Comparison of ENCODE assay signal across 10 cellular contexts in genomic region chr9:107274096-107274495, GRCh38. TPM values are rescaled to one million over a fixed set of nuclear protein-coding genes. Genes with fewer than 3 reads are reported as not detected.
DNase-seq lines count a peak whose midpoint lies in the region; ATAC-seq, FAIRE-seq and TF ChIP-seq lines count a peak whose summit lies in the region.
"Had no signal": no experiment of that assay in that cellular context is flagged by ENCODE, and none has a peak within 500 bp of the region (broad histone marks: within the 10 kb centered on the region; RNA-seq: fewer than 3 reads in every experiment).

No MANE protein-coding gene starts in this region.

- H3K4me1 ChIP-seq in OCI-LY7 (ENCODE audit: insufficient read depth, low read length, poor library complexity, severe bottlenecking): no peaks in the 10 kb centered on the region
- H3K4me1 ChIP-seq in keratinocyte (ENCODE audit: control insufficient read depth, extremely low read depth, insufficient read depth, low read length): peaks cover 18% of the 10 kb centered on the region

- POLR2A ChIA-PET in OCI-LY7 (lab: Charles Lee): interaction anchor here (1.0 to 1.3 kb wide), 2 partner anchors 12 to 13 kb away, joined by 4 read pairs; no protein-coding TSS in a partner anchor

- H3K79me2 ChIP-seq in OCI-LY7 (ENCODE audit: insufficient read depth, low read depth, low read length): no peaks in the 10 kb centered on the region
- no peaks in the 10 kb centered on the region for H3K79me2 ChIP-seq in keratinocyte (ENCODE audit: control insufficient read depth, insufficient read depth, low read length)

- H3K9me2 ChIP-seq in OCI-LY7 (ENCODE audit: insufficient read depth, low read length): no peaks in the 10 kb centered on the region

- dilution Hi-C loops in keratinocyte (cut with MboI; ENCODE audit: extremely low pct_ligation_motif_present, low sequenced_read_pairs): no loop called here

- H4K20me1 ChIP-seq in OCI-LY7 (ENCODE audit: insufficient read depth, low read length) (no peaks in the 10 kb centered on the region), keratinocyte (ENCODE audit: control insufficient read depth, extremely low read depth, insufficient read depth, low read length) (no peaks in the 10 kb centered on the region)

- DNase-seq in OCI-LY7 (ENCODE audit: low spot score) (no peak), keratinocyte (ENCODE audit: low read depth, low spot score) (no peak), SHP77 treated with DMSO at 0.1 percent for 48 hours (lab: John Stamatoyannopoulos, UW) (no peak), NCI-H2081 treated with DMSO at 0.1 percent for 48 hours (lab: John Stamatoyannopoulos, UW) (no peak), lower leg skin (ENCODE audit: low spot score in 2 of 2) (no peak), pons (ENCODE audit: low spot score) (no peak)
- DNase-seq: GOT3 had no signal

- H2AFZ ChIP-seq in OCI-LY7 (ENCODE audit: low read length) (no peak overlapping the region), keratinocyte (ENCODE audit: control insufficient read depth, low read length) (no peak overlapping the region)

- no peak overlapping the region for H3K9ac ChIP-seq in keratinocyte (ENCODE audit: control insufficient read depth, extremely low read depth, insufficient read depth, low read length)

- H3K4me3 ChIP-seq in GM12875 (ENCODE audit: low read depth, low read length) (no peak overlapping the region), OCI-LY7 (ENCODE audit: low read depth, low read length, poor library complexity, severe bottlenecking) (no peak overlapping the region), keratinocyte (ENCODE audit: control insufficient read depth in 2 of 3, extremely low read depth in 1 of 3, insufficient read depth in 2 of 3, low read depth in 1 of 3, low read length in 3 of 3) (no peak overlapping the region), lower leg skin (ENCODE audit: low read depth, poor library complexity, severe bottlenecking) (no peak overlapping the region)

- BruUV-seq in OCI-LY7 (replicated peaks; lab: Mats Ljungman, UMichigan): no TSS peak

- CTCF ChIA-PET in OCI-LY7 (lab: Charles Lee; ENCODE audit: unreplicated experiment): no interaction called here

- intact Hi-C loops in OCI-LY7 (cut with micrococcal nuclease; ENCODE audit: unreplicated experiment) (no loop called here), lower leg skin (cut with DNase I; ENCODE audit: low total_unique reads) (no loop called here)

- H3K36me3 ChIP-seq in OCI-LY7 (ENCODE audit: insufficient read depth, low read length) (no peaks in the 10 kb centered on the region), keratinocyte (ENCODE audit: control insufficient read depth in 2 of 2, extremely low read depth in 1 of 2, insufficient read depth in 2 of 2, low read length in 2 of 2) (no peaks in the 10 kb centered on the region)

- H3K9me3 ChIP-seq in OCI-LY7 (ENCODE audit: low read length) (no peaks in the 10 kb centered on the region), keratinocyte (ENCODE audit: control insufficient read depth, low read depth, low read length) (no peaks in the 10 kb centered on the region)

- TF ChIP-seq CTCF in GM12875 (IDR thresholded peaks at IDR 0.05; ENCODE audit: borderline replicate concordance, insufficient read depth, low read depth, low read length) (peak; percentile 22; the same call in 1 of the 2 replicates), OCI-LY7 (conservative IDR thresholded peaks at IDR 0.05; ENCODE audit: low read length) (0 out of 2 replicates have a peak, but pooled peaks have one; percentile 29), keratinocyte (optimal IDR thresholded peaks at IDR 0.05 in 1 of 3, IDR thresholded peaks at IDR 0.05 in 1 of 3, conservative IDR thresholded peaks at IDR 0.05 in 1 of 3; ENCODE audit: extremely low read depth in 1 of 3, insufficient read depth in 2 of 3, low read length in 3 of 3) (peak in 1 of 3 experiments; percentile 8), lower leg skin (IDR thresholded peaks at IDR 0.05) (no peak)

- H3K27me3 ChIP-seq in keratinocyte (ENCODE audit: control insufficient read depth, extremely low read depth, insufficient read depth, low read length): no peaks in the 10 kb centered on the region

- 75 to 87% methylated on average over 1 of the region's 1 CpG for WGBS in lower leg skin, 2 donors

- FAIRE-seq in keratinocyte (lab: Jason Lieb, UNC): no peak
- FAIRE-seq: D721Med had no signal

- peak; percentile 70 for ATAC-seq in GM21825 (IDR thresholded peaks at IDR 0.05; ENCODE audit: unreplicated experiment)

- TF ChIP-seq POLR2A in lower leg skin (IDR thresholded peaks at IDR 0.05): no peak

- H3K27ac ChIP-seq in OCI-LY7 (ENCODE audit: low read depth, low read length, poor library complexity, severe bottlenecking): no peak overlapping the region
- peak overlapping the region; percentile 24 for H3K27ac ChIP-seq in keratinocyte (ENCODE audit: control insufficient read depth, insufficient read depth, low read length)

- H3K4me2 ChIP-seq in OCI-LY7 (ENCODE audit: low read length): no peak overlapping the region
- H3K4me2 ChIP-seq in keratinocyte (ENCODE audit: control insufficient read depth, extremely low read depth, insufficient read depth, low read depth, low read length): no peak overlapping the region

- no peaks in the 10 kb centered on the region for H3K9me1 ChIP-seq in keratinocyte (ENCODE audit: control insufficient read depth, extremely low read depth, insufficient read depth, low read length)

RNA-seq across cellular contexts. Expression of gene RAD23B, which starts 9.0 kb away (rescaled TPM):
- 61.0 and 67.3 TPM in 2 replicates for total RNA-seq in OCI-LY7 (2014; rRNA removed; shearing (Covaris generic))
- 120 and 141 TPM in 2 replicates for total RNA-seq in OCI-LY7 (2022)
- 141 to 253 TPM (median 168 TPM) in 3 replicates for polyA plus RNA-seq in keratinocyte
- polyA plus RNA-seq in keratinocyte (2011; ENCODE audit: low read depth): 60.5 TPM
- 178 and 247 TPM in 2 replicates for polyA plus RNA-seq in keratinocyte (2011; cell fraction: cytosol; rRNA removed)
- polyA plus RNA-seq in keratinocyte (2011; cell fraction: nucleus; rRNA removed): 110 and 116 TPM in 2 replicates
- 81.0 and 118 TPM in 2 replicates for polyA plus RNA-seq in keratinocyte (2012; ENCODE audit: low replicate concordance)
- polyA minus RNA-seq in keratinocyte: 132 to 176 TPM (median 171 TPM) in 3 replicates
- polyA minus RNA-seq in keratinocyte (2011; cell fraction: cytosol; rRNA and poly(A)+ RNA removed): 148 TPM
- polyA minus RNA-seq in keratinocyte (2011; cell fraction: nucleus; rRNA and poly(A)+ RNA removed): 37.1 and 63.4 TPM in 2 replicates
- 100 to 1,000 TPM in 3 of 4 donors, 10 to 100 TPM in 1; 88.6 to 136 (median 114) TPM for total RNA-seq in lower leg skin

Comparison
In these comparisons a context has a peak if more than half of its experiments do, and no peak if none do; other contexts are left out.
1. CTCF ChIP-seq: peak in GM12875 (single experiment) and OCI-LY7 (single experiment); none in lower leg skin (0 of 3).